In genomic region chr6:8195714-8196104, GRCh38 we compare ENCODE assay signal across 18 cellular contexts.
A peak's percentile ranks its signal among the peaks of the same experiment; 100 is the strongest.
DNase-seq lines count a peak whose midpoint lies in the region; ATAC-seq and TF ChIP-seq lines count a peak whose summit lies in the region.
"Had no signal": no experiment of that assay in that cellular context is flagged by ENCODE, and none has a peak within 500 bp of the region (broad histone marks: within the 10 kb centered on the region; RNA-seq: fewer than 3 reads in every experiment).

No MANE protein-coding gene starts in this region.

- in situ Hi-C loops in GM13976 (cut with MboI; ENCODE audit: low sequenced_read_pairs, unreplicated experiment), result no loop called here

- no peaks in the 10 kb centered on the region; the same call in 1 of the 2 replicates for H3K9me2 ChIP-seq in HCT116 (ENCODE audit: insufficient read depth)
- H3K9me2 ChIP-seq: SK-N-SH had no signal

- no peak overlapping the region for H3K4me3 Mint-ChIP-seq in nephron progenitor cell
- H3K4me3 Mint-ChIP-seq: CD8-positive, alpha-beta memory T cell; IgD-negative memory B cell had no signal

- intact Hi-C loops in HCT116 (cut with micrococcal nuclease), result no loop called here

- TF ChIP-seq RAD21 in HCT116 (IDR thresholded peaks at IDR 0.05; ENCODE audit: low read depth), result no peak

- no peaks in the 10 kb centered on the region for H3K9me3 ChIP-seq in HCT116 (ENCODE audit: control insufficient read depth in 1 of 2, insufficient read depth in 1 of 2, low read depth in 1 of 2, low read length in 2 of 2)
- H3K9me3 ChIP-seq: BLaER1 treated with 17β-estradiol and CSF1 and Interleukin-3, amounts not matched to agents 10 nM and 100 nM; HAP-1; SK-N-SH had no signal

- no peak for ATAC-seq in HCT116

- no peaks in the 10 kb centered on the region for H4K20me1 ChIP-seq in HCT116 (ENCODE audit: insufficient read depth)
- H4K20me1 ChIP-seq: BLaER1 treated with 17β-estradiol and CSF1 and Interleukin-3, amounts not matched to agents 10 nM and 100 nM had no signal

- CTCF ChIA-PET in HCT116 (lab: Charles Lee), result interaction anchor here (2.3 kb wide), 1 partner anchor 23 kb away, joined by 9 read pairs; no protein-coding TSS in a partner anchor

- no peaks in the 10 kb centered on the region for H3K36me3 Mint-ChIP-seq in nephron progenitor cell (ENCODE audit: low read depth)
- H3K36me3 Mint-ChIP-seq: CD8-positive, alpha-beta memory T cell; IgD-negative memory B cell had no signal

- H3K4me3 ChIP-seq in HCT116 (replicated peaks in 1 of 2; ENCODE audit: low read depth in 1 of 2, low read length in 2 of 2), result peak overlapping the region in 1 of 2 experiments; percentile 26; a peak in 1 of 4 replicates
- H3K4me3 ChIP-seq: BLaER1 treated with 17β-estradiol and CSF1 and Interleukin-3, amounts not matched to agents 10 nM and 100 nM; HAP-1 had no signal

- peak overlapping the region; percentile 40 for H3K4me2 ChIP-seq in HCT116 (ENCODE audit: low read length)
- H3K4me2 ChIP-seq: BLaER1 treated with 17β-estradiol and CSF1 and Interleukin-3, amounts not matched to agents 10 nM and 100 nM; SK-N-SH had no signal

- H2AFZ ChIP-seq in HCT116 (ENCODE audit: low read depth, low read length, poor library complexity, severe bottlenecking), result peak overlapping the region; percentile 57

- TSS peak; percentile 66 for BruUV-seq in HCT116 (replicated peaks; lab: Mats Ljungman, UMichigan)

- H3K36me3 ChIP-seq in HCT116 (ENCODE audit: control insufficient read depth in 1 of 2, insufficient read depth in 2 of 2, low read length in 2 of 2), result no peaks in the 10 kb centered on the region
- H3K36me3 ChIP-seq: BLaER1 treated with 17β-estradiol and CSF1 and Interleukin-3, amounts not matched to agents 10 nM and 100 nM; HAP-1 had no signal

- H3K9ac ChIP-seq in HCT116 (ENCODE audit: low read length), result no peak overlapping the region
- H3K9ac ChIP-seq: BLaER1 treated with 17β-estradiol and CSF1 and Interleukin-3, amounts not matched to agents 10 nM and 100 nM; SK-N-SH had no signal

- POLR2A ChIA-PET in HCT116 (lab: Charles Lee), result no interaction called here

- H3K9me3 Mint-ChIP-seq in nephron progenitor cell, result peaks cover 15% of the 10 kb centered on the region

- peaks cover 44% of the 10 kb centered on the region for H3K4me1 Mint-ChIP-seq in nephron progenitor cell
- H3K4me1 Mint-ChIP-seq: CD8-positive, alpha-beta memory T cell; IgD-negative memory B cell had no signal

- TF ChIP-seq POLR2A in HCT116 (IDR thresholded peaks at IDR 0.05; ENCODE audit: borderline replicate concordance, extremely low read depth, insufficient read depth, insufficient read length), result no peak

- no peaks in the 10 kb centered on the region for H3K79me2 ChIP-seq in HCT116 (ENCODE audit: insufficient read depth, low read length)

- H3K27ac Mint-ChIP-seq in nephron progenitor cell, result peak overlapping the region; percentile 46
- H3K27ac Mint-ChIP-seq: IgD-negative memory B cell had no signal

- no peaks in the 10 kb centered on the region for H3K27me3 Mint-ChIP-seq in nephron progenitor cell (ENCODE audit: low read depth, poor library complexity)

- RAD21 ChIA-PET in HCT116 (lab: Charles Lee; ENCODE audit: low non-redundant PET in 1 of 2, low total read pairs in 2 of 2, uncharacterized antibody in 2 of 2, unreplicated experiment in 2 of 2), result no interaction called here

- H3K27ac ChIP-seq in HCT116 (ENCODE audit: low read depth, low read length), result no peak overlapping the region
- H3K27ac ChIP-seq: BLaER1 treated with 17β-estradiol and CSF1 and Interleukin-3, amounts not matched to agents 10 nM and 100 nM had no signal

- DNase-seq in HCT116 (ENCODE audit: low read depth, low spot score) (no peak), SK-N-DZ (ENCODE audit: low spot score) (peak; percentile 22), nephron progenitor cell (no peak), NCI-H1694 treated with DMSO at 0.1 percent for 48 hours (lab: John Stamatoyannopoulos, UW) (no peak), GM13976 (ENCODE audit: low spot score) (no peak)
- no peak for DNase-seq in stimulated activated naive CD4-positive, alpha-beta T cell (lab: John Stamatoyannopoulos, UW)
- DNase-seq in activated CD4-positive, alpha-beta T cell treated with anti-CD3 and anti-CD28 coated beads for 48 hours, result no peak
- DNase-seq: CD8-positive, alpha-beta memory T cell; DMS79; NCI-H1092 treated with DMSO at 0.1 percent for 48 hours; NCI-H510A; NCI-H748 treated with DMSO at 0.1 percent for 48 hours; NK-92 treated with Interleukin-12 subunit alpha and Interleukin-12 subunit beta, amount 100 ng/mL, for 24 hours; Right ventricle myocardium superior had no signal

- no peaks in the 10 kb centered on the region for H3K27me3 ChIP-seq in HCT116 (ENCODE audit: insufficient read depth, low read length)
- H3K27me3 ChIP-seq: BLaER1 treated with 17β-estradiol and CSF1 and Interleukin-3, amounts not matched to agents 10 nM and 100 nM had no signal

- TF ChIP-seq CTCF in HCT116 (IDR thresholded peaks at IDR 0.05 in 2 of 3, conservative IDR thresholded peaks at IDR 0.05 in 1 of 3; ENCODE audit: borderline replicate concordance in 1 of 3, insufficient read depth in 1 of 3, low read depth in 2 of 3, low read length in 2 of 3), result 0 out of 6 replicates have a peak, but pooled peaks of 1 of the 3 experiments have one; percentile 1
- TF ChIP-seq CTCF in nephron progenitor cell (IDR thresholded peaks at IDR 0.05), result no peak
- no peak for TF ChIP-seq CTCF in GM13976 (IDR thresholded peaks at IDR 0.05; ENCODE audit: borderline replicate concordance, control extremely low read depth, extremely low read depth, insufficient read depth, missing control alignments)

- no peaks in the 10 kb centered on the region for H3K4me1 ChIP-seq in HCT116 (ENCODE audit: control insufficient read depth in 1 of 2, insufficient read depth in 2 of 2, low read length in 2 of 2)
- H3K4me1 ChIP-seq: BLaER1 treated with 17β-estradiol and CSF1 and Interleukin-3, amounts not matched to agents 10 nM and 100 nM; HAP-1 had no signal

TF ChIP-seq in HCT116, 20 proteins besides CTCF, POLR2A, EP300 and RAD21:
- no peak for TF ChIP-seq JUND (IDR thresholded peaks at IDR 0.05)
- no peak for TF ChIP-seq ZFX (IDR thresholded peaks at IDR 0.05)
- TF ChIP-seq SP1 (IDR thresholded peaks at IDR 0.05; ENCODE audit: low read depth), result no peak
- no peak for TF ChIP-seq CEBPB (IDR thresholded peaks at IDR 0.05; ENCODE audit: low read depth)
- no peak for TF ChIP-seq FOSL1 (IDR thresholded peaks at IDR 0.05; ENCODE audit: low read depth)
- no peak for TF ChIP-seq MAX (IDR thresholded peaks at IDR 0.05)
- TF ChIP-seq ZNF274 (IDR thresholded peaks at IDR 0.05; ENCODE audit: low read depth, low read length), result no peak
- no peak for TF ChIP-seq ATF3 (IDR thresholded peaks at IDR 0.05)
- no peak for TF ChIP-seq YY1 (IDR thresholded peaks at IDR 0.05; ENCODE audit: extremely low read depth, insufficient replicate concordance, low read depth, low read length)
- TF ChIP-seq, protein P1, sequence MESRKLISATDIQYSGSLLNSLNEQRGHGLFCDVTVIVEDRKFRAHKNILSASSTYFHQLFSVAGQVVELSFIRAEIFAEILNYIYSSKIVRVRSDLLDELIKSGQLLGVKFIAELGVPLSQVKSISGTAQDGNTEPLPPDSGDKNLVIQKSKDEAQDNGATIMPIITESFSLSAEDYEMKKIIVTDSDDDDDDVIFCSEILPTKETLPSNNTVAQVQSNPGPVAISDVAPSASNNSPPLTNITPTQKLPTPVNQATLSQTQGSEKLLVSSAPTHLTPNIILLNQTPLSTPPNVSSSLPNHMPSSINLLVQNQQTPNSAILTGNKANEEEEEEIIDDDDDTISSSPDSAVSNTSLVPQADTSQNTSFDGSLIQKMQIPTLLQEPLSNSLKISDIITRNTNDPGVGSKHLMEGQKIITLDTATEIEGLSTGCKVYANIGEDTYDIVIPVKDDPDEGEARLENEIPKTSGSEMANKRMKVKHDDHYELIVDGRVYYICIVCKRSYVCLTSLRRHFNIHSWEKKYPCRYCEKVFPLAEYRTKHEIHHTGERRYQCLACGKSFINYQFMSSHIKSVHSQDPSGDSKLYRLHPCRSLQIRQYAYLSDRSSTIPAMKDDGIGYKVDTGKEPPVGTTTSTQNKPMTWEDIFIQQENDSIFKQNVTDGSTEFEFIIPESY (IDR thresholded peaks at IDR 0.05; ENCODE audit: extremely low read depth, insufficient replicate concordance, low read length), result no peak
- no peak for TF ChIP-seq EGR1 (IDR thresholded peaks at IDR 0.05; ENCODE audit: low read depth)
